In genomic region chr2:150483532-150483931, GRCh38 we compare ENCODE assay signal across 15 cellular contexts. TPM values are rescaled to one million over a fixed set of nuclear protein-coding genes. Genes with fewer than 3 reads are reported as not detected.
DNase-seq lines count a peak whose midpoint lies in the region; TF ChIP-seq lines count a peak whose summit lies in the region.
"Had no signal": no experiment of that assay in that cellular context is flagged by ENCODE, and none has a peak within 500 bp of the region (broad histone marks: within the 10 kb centered on the region; RNA-seq: fewer than 3 reads in every experiment).

No MANE protein-coding gene starts in this region.

- no peak for TF ChIP-seq CTCF in WI38 (IDR thresholded peaks at IDR 0.05; ENCODE audit: low read depth, low read length)
- no peak for TF ChIP-seq CTCF in fibroblast of villous mesenchyme (IDR thresholded peaks at IDR 0.05; ENCODE audit: insufficient read depth, low read depth, low read length)
- TF ChIP-seq CTCF in retinal pigment epithelial cell (conservative IDR thresholded peaks at IDR 0.05; ENCODE audit: low read depth, low read length) = no peak

- H3K4me3 ChIP-seq in WI38 (ENCODE audit: low read depth, low read length) = peak overlapping the region; percentile 100
- peak overlapping the region; percentile 100 for H3K4me3 ChIP-seq in fibroblast of villous mesenchyme (ENCODE audit: low read depth, low read length)
- H3K4me3 ChIP-seq in retinal pigment epithelial cell (ENCODE audit: low read length) = peak overlapping the region; percentile 99

- DNase-seq in ELR (ENCODE audit: low read depth) (peak; percentile 22), fibroblast of villous mesenchyme (ENCODE audit: low read depth) (no peak), retinal pigment epithelial cell (ENCODE audit: low read depth) (no peak), NCI-H1930 (lab: John Stamatoyannopoulos, UW) (no peak), NCI-H524 (lab: John Stamatoyannopoulos, UW) (no peak), NCI-H1436 treated with DMSO at 0.1 percent for 48 hours (lab: John Stamatoyannopoulos, UW) (no peak)
- no peak for DNase-seq in activated CD4-positive, alpha-beta T cell treated with anti-CD3 and anti-CD28 coated beads for 1 hour
- DNase-seq: activated CD4-positive, alpha-beta memory T cell treated with anti-CD3 and anti-CD28 coated beads for 36 hours; CD4-positive, CD25-positive, alpha-beta regulatory T cell; endodermal cell; NCI-H1105 treated with DMSO at 0.1 percent for 48 hours; stimulated activated naive CD4-positive, alpha-beta T cell treated with Interleukin-2 at 50 U/mL for 16 hours; T-helper 2 cell had no signal

RNA-seq across cellular contexts. Expression of gene RND3, which starts 3.9 kb away (rescaled TPM):
- total RNA-seq in fibroblast of villous mesenchyme = 635 and 1,266 TPM in 2 replicates
- total RNA-seq: activated CD4-positive, alpha-beta memory T cell treated with anti-CD3 and anti-CD28 coated beads for 36 hours; activated T-helper 17 cell treated with anti-CD3 and anti-CD28 coated beads, Interleukin-2, amount 50 U/mL, for 72 hours; CD4-positive, CD25-positive, alpha-beta regulatory T cell had no signal
